In the genomic region with DNA sequence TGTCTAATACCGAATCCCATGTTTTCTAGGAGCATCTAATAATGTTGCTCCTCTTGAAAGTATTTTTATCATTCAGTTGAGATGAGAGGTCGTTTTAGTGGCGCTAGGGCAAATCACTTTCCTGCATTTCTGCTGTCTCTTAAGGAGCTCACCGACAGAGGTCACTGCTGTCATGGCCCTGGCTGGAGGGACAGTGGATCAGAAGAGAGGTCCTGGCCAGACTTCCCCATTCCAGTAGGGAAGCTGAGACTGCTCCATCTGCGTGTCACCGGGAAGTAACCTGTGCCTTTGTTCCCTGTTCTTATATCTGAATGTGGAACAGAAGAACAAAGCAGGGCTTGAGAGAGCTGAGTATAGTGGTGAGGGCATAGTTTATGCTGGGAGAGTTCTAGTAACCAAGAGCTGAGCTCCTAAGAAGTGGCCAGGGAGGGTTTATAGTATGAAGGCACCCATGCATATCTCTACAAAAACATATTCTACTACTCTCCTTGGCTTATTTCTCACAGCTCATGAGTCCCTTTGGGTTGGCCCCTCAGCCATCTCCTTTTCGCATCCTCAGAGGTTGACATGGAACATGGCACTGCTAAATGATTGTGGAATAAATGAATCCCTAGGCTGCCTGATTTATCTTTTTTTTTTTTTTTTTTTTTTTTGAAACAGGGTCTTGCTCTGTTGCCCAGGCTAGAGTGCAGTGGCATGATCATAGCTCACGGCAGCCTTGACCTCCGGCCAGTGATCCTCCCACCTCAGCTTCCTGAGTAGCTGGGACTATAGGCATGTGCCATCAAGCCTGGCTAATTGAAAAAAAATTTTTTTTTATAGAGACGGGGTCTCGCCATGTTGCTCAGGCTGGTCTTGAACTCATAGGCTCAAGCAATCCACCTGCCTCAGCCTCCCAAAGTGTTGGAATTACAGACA, we compare ENCODE assay signal across 1 cellular context.
TF ChIP-seq lines count a peak whose summit lies in the region.

No MANE protein-coding gene starts in this region.

TF ChIP-seq in GM23338, 12 proteins besides CTCF, POLR2A, EP300 and RAD21 (continued from another document):
- TF ChIP-seq, protein P1, sequence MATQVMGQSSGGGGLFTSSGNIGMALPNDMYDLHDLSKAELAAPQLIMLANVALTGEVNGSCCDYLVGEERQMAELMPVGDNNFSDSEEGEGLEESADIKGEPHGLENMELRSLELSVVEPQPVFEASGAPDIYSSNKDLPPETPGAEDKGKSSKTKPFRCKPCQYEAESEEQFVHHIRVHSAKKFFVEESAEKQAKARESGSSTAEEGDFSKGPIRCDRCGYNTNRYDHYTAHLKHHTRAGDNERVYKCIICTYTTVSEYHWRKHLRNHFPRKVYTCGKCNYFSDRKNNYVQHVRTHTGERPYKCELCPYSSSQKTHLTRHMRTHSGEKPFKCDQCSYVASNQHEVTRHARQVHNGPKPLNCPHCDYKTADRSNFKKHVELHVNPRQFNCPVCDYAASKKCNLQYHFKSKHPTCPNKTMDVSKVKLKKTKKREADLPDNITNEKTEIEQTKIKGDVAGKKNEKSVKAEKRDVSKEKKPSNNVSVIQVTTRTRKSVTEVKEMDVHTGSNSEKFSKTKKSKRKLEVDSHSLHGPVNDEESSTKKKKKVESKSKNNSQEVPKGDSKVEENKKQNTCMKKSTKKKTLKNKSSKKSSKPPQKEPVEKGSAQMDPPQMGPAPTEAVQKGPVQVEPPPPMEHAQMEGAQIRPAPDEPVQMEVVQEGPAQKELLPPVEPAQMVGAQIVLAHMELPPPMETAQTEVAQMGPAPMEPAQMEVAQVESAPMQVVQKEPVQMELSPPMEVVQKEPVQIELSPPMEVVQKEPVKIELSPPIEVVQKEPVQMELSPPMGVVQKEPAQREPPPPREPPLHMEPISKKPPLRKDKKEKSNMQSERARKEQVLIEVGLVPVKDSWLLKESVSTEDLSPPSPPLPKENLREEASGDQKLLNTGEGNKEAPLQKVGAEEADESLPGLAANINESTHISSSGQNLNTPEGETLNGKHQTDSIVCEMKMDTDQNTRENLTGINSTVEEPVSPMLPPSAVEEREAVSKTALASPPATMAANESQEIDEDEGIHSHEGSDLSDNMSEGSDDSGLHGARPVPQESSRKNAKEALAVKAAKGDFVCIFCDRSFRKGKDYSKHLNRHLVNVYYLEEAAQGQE (IDR thresholded peaks at IDR 0.05; ENCODE audit: unreplicated experiment) = no peak
- TF ChIP-seq STAT1 (IDR thresholded peaks at IDR 0.05; ENCODE audit: unreplicated experiment) (no peak), ZNF114 (CRISPR knock-in tag; IDR thresholded peaks at IDR 0.05) (no peak), CREB1 (CRISPR knock-in tag; IDR thresholded peaks at IDR 0.05; ENCODE audit: low read depth) (no peak), ZNF331 (CRISPR knock-in tag; IDR thresholded peaks at IDR 0.05; ENCODE audit: low read depth) (no peak), POLR2AphosphoS5 (IDR thresholded peaks at IDR 0.05; ENCODE audit: low read depth) (no peak)
- TF ChIP-seq, protein P2, sequence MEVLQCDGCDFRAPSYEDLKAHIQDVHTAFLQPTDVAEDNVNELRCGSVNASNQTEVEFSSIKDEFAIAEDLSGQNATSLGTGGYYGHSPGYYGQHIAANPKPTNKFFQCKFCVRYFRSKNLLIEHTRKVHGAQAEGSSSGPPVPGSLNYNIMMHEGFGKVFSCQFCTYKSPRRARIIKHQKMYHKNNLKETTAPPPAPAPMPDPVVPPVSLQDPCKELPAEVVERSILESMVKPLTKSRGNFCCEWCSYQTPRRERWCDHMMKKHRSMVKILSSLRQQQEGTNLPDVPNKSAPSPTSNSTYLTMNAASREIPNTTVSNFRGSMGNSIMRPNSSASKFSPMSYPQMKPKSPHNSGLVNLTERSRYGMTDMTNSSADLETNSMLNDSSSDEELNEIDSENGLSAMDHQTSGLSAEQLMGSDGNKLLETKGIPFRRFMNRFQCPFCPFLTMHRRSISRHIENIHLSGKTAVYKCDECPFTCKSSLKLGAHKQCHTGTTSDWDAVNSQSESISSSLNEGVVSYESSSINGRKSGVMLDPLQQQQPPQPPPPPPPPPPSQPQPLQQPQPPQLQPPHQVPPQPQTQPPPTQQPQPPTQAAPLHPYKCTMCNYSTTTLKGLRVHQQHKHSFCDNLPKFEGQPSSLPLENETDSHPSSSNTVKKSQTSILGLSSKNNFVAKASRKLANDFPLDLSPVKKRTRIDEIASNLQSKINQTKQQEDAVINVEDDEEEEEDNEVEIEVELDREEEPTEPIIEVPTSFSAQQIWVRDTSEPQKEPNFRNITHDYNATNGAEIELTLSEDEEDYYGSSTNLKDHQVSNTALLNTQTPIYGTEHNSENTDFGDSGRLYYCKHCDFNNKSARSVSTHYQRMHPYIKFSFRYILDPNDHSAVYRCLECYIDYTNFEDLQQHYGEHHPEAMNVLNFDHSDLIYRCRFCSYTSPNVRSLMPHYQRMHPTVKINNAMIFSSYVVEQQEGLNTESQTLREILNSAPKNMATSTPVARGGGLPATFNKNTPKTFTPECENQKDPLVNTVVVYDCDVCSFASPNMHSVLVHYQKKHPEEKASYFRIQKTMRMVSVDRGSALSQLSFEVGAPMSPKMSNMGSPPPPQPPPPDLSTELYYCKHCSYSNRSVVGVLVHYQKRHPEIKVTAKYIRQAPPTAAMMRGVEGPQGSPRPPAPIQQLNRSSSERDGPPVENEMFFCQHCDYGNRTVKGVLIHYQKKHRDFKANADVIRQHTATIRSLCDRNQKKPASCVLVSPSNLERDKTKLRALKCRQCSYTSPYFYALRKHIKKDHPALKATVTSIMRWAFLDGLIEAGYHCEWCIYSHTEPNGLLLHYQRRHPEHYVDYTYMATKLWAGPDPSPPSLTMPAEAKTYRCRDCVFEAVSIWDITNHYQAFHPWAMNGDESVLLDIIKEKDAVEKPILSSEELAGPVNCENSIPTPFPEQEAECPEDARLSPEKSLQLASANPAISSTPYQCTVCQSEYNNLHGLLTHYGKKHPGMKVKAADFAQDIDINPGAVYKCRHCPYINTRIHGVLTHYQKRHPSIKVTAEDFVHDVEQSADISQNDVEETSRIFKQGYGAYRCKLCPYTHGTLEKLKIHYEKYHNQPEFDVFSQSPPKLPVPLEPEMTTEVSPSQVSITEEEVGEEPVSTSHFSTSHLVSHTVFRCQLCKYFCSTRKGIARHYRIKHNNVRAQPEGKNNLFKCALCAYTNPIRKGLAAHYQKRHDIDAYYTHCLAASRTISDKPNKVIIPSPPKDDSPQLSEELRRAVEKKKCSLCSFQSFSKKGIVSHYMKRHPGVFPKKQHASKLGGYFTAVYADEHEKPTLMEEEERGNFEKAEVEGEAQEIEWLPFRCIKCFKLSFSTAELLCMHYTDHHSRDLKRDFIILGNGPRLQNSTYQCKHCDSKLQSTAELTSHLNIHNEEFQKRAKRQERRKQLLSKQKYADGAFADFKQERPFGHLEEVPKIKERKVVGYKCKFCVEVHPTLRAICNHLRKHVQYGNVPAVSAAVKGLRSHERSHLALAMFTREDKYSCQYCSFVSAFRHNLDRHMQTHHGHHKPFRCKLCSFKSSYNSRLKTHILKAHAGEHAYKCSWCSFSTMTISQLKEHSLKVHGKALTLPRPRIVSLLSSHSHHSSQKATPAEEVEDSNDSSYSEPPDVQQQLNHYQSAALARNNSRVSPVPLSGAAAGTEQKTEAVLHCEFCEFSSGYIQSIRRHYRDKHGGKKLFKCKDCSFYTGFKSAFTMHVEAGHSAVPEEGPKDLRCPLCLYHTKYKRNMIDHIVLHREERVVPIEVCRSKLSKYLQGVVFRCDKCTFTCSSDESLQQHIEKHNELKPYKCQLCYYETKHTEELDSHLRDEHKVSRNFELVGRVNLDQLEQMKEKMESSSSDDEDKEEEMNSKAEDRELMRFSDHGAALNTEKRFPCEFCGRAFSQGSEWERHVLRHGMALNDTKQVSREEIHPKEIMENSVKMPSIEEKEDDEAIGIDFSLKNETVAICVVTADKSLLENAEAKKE (CRISPR knock-in tag; IDR thresholded peaks at IDR 0.05) = no peak
